In the genomic region with DNA sequence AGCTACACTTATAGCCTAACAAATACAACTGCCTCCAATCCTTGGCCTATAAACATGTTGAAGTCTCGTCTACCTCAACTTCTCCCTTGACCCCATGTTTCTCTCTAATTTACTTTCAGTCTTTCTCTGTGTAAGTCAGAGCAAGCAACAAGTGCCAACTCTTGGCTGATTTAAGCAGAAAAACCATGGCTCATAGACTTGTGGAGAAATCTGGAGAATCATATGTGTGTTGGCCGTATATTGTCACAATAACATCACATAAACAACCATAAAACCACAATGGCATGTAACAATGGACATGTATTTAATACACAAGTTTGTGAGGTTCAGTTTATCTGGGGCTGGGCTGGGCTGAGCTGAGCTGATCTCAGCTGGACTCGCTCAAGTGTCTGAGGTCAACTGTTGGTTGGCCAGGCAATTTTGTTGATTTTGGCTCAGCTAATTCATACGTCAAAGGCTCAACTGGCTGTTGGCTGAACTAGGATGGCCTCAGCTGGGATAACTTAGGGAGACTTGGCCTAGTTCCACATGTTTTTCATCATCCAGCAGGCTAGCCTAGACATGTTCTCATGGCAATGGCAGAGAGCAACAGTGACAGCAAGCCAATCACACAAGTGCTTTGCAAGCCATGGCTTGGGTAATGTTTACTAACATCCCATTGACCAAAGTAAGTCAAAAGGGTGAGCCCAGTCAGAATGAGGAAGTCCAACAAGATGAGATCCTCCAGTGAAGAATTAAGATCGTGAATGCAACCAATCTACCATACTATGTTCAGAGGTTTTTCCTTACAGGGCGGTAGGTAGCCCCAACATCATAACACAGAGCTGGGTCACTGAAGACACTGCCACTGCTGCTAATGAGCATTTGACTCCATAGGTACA, we compare ENCODE assay signal across 8 cellular contexts. TPM values are rescaled to one million over a fixed set of nuclear protein-coding genes. Genes with fewer than 3 reads are reported as not detected.
DNase-seq lines count a peak whose midpoint lies in the region; ATAC-seq and TF ChIP-seq lines count a peak whose summit lies in the region.

No MANE protein-coding gene starts in this region.

- 22 to 25% methylated on average over 6 of the region's 6 CpGs for WGBS in tibial nerve, 2 donors

- TF ChIP-seq CTCF in tibial nerve (IDR thresholded peaks at IDR 0.05) = no peak

- peak overlapping the region; percentile 45 to 82 (median 67) for H3K27ac ChIP-seq in tibial nerve

- no peak for TF ChIP-seq POLR2A in tibial nerve (IDR thresholded peaks at IDR 0.05)

- peak; percentile 47 for ATAC-seq in left colon

- H3K9me3 ChIP-seq in tibial nerve = no peaks in the 10 kb centered on the region

- H3K36me3 ChIP-seq in tibial nerve = no peaks in the 10 kb centered on the region

- TF ChIP-seq EP300 in tibial nerve (IDR thresholded peaks at IDR 0.05) = peak; percentile 81 to 98

- DNase-seq in DMS79 (lab: John Stamatoyannopoulos, UW) = peak; percentile 97
- DNase-seq in NCI-H2196 treated with DMSO at 0.1 percent for 48 hours (lab: John Stamatoyannopoulos, UW; ENCODE audit: unreplicated experiment) = peak; percentile 99
- DNase-seq in brain pericyte (ENCODE audit: low read depth, low spot score) = peak; percentile 100
- peak; percentile 38 to 76 for DNase-seq in left colon
- DNase-seq in tibial nerve (ENCODE audit: low spot score in 2 of 2) = peak; percentile 69 to 91
- no peak for DNase-seq in SW 1271 (lab: John Stamatoyannopoulos, UW)
- no peak for DNase-seq in activated CD4-positive, CD25-positive, alpha-beta regulatory T cell treated with anti-CD3 and anti-CD28 coated beads, Interleukin-2, amount 50 U/mL, for 72 hours
- DNase-seq in cerebellar nuclear complex (lab: John Stamatoyannopoulos, UW) = no peak

- intact Hi-C loops in left colon (cut with DNase I, micrococcal nuclease) = no loop called here

- H3K4me3 ChIP-seq in tibial nerve = no peak overlapping the region

- peaks cover 0 to 43% (median 17%) of the 10 kb centered on the region in 4 donors for H3K4me1 ChIP-seq in tibial nerve

- H3K27me3 ChIP-seq in tibial nerve = no peaks in the 10 kb centered on the region

RNA-seq across cellular contexts. Expression of gene TBC1D22B, which starts 12.9 kb away (rescaled TPM):
- 10 to 100 TPM; 13.4 TPM for total RNA-seq in left colon
- 1 to 10 TPM; 5.1 to 9.4 (median 7.7) TPM for total RNA-seq in tibial nerve

RNA-seq across cellular contexts. Expression of gene TMEM217, which starts 13.3 kb away (rescaled TPM):
- 1 to 10 TPM; 1.4 to 4.0 TPM for total RNA-seq in left colon
- total RNA-seq in tibial nerve = 1 to 10 TPM in 1 of 4 donors, under 1 TPM in 1, not detected in 2; 0.39 to 1.2 TPM

Comparison
In these comparisons a context has a peak if more than half of its experiments do, and no peak if none do; other contexts are left out.
1. DNase-seq: peak in DMS79 (single experiment), NCI-H2196 treated with DMSO at 0.1 percent for 48 hours (single experiment), brain pericyte (single experiment), left colon (2 of 2) and tibial nerve (2 of 2); none in SW 1271 (0 of 2), activated CD4-positive, CD25-positive, alpha-beta regulatory T cell treated with anti-CD3 and anti-CD28 coated beads, Interleukin-2, amount 50 U/mL, for 72 hours (single experiment) and cerebellar nuclear complex (0 of 2).